Comparison of ENCODE assay signal across 2 cellular contexts in the genomic region with DNA sequence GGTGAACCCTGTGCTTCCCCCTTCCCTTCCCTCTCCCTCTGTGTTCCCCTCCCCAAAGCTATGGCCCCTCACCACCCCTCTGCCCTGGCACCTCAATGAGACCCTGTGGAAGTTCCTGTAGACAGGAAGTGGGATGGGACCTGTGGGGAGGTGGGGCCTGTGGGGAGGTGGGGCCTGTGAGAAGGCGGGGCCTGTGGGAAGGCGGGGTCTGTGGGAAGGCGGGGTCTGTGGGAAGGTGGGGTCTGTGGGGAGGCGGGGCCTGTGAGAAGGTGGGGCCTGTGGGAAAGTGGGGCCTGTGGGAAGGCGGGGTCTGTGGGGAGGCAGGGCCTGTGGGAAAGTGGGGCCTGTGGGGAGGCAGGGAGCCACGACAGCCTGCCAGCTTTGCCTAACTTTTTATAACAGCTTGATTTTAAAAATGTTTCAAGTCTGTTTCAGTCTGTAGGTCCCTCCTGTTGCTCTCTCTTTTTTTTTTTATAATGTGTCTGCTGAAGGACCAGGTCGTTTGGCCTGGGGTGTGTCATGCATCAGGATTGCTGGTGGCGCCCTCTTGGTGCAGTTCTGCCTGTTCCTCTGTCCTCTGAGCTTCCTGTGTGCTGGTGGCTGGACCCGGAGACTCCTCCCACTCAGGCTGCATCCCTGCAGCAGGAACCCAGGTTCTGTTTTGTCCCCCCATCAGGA.
TF ChIP-seq lines count a peak whose summit lies in the region.

No MANE protein-coding gene starts in this region.

TF ChIP-seq in SK-N-SH, 30 proteins besides CTCF, POLR2A, EP300 and RAD21 (continued from another document):
- TF ChIP-seq, protein P1, sequence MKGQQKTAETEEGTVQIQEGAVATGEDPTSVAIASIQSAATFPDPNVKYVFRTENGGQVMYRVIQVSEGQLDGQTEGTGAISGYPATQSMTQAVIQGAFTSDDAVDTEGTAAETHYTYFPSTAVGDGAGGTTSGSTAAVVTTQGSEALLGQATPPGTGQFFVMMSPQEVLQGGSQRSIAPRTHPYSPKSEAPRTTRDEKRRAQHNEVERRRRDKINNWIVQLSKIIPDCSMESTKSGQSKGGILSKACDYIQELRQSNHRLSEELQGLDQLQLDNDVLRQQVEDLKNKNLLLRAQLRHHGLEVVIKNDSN (IDR thresholded peaks at IDR 0.05; ENCODE audit: borderline replicate concordance, low read depth), result no peak
- TF ChIP-seq NFIC (IDR thresholded peaks at IDR 0.05; ENCODE audit: borderline replicate concordance) (no peak), NRF1 (IDR thresholded peaks at IDR 0.05; ENCODE audit: low read depth, low read length) (no peak), SIN3A (IDR thresholded peaks at IDR 0.05; ENCODE audit: borderline replicate concordance, low read depth, low read length) (no peak)
- TF ChIP-seq, protein P2, sequence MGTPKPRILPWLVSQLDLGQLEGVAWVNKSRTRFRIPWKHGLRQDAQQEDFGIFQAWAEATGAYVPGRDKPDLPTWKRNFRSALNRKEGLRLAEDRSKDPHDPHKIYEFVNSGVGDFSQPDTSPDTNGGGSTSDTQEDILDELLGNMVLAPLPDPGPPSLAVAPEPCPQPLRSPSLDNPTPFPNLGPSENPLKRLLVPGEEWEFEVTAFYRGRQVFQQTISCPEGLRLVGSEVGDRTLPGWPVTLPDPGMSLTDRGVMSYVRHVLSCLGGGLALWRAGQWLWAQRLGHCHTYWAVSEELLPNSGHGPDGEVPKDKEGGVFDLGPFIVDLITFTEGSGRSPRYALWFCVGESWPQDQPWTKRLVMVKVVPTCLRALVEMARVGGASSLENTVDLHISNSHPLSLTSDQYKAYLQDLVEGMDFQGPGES (IDR thresholded peaks at IDR 0.05; ENCODE audit: low read depth, low read length), result no peak
- TF ChIP-seq, protein P3, sequence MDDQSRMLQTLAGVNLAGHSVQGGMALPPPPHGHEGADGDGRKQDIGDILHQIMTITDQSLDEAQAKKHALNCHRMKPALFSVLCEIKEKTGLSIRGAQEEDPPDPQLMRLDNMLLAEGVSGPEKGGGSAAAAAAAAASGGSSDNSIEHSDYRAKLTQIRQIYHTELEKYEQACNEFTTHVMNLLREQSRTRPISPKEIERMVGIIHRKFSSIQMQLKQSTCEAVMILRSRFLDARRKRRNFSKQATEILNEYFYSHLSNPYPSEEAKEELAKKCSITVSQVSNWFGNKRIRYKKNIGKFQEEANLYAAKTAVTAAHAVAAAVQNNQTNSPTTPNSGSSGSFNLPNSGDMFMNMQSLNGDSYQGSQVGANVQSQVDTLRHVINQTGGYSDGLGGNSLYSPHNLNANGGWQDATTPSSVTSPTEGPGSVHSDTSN (IDR thresholded peaks at IDR 0.05), result no peak
- TF ChIP-seq, protein P4, sequence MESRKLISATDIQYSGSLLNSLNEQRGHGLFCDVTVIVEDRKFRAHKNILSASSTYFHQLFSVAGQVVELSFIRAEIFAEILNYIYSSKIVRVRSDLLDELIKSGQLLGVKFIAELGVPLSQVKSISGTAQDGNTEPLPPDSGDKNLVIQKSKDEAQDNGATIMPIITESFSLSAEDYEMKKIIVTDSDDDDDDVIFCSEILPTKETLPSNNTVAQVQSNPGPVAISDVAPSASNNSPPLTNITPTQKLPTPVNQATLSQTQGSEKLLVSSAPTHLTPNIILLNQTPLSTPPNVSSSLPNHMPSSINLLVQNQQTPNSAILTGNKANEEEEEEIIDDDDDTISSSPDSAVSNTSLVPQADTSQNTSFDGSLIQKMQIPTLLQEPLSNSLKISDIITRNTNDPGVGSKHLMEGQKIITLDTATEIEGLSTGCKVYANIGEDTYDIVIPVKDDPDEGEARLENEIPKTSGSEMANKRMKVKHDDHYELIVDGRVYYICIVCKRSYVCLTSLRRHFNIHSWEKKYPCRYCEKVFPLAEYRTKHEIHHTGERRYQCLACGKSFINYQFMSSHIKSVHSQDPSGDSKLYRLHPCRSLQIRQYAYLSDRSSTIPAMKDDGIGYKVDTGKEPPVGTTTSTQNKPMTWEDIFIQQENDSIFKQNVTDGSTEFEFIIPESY (IDR thresholded peaks at IDR 0.05; ENCODE audit: borderline replicate concordance, low read depth), result no peak
TF ChIP-seq in SK-N-SH: peak in this region for 0.

TF ChIP-seq in SK-N-SH treated with all-trans-retinoic acid at 6 μM for 48 hours, 23 proteins besides CTCF, POLR2A, EP300 and RAD21 (continued from another document):
- TF ChIP-seq, protein P5, sequence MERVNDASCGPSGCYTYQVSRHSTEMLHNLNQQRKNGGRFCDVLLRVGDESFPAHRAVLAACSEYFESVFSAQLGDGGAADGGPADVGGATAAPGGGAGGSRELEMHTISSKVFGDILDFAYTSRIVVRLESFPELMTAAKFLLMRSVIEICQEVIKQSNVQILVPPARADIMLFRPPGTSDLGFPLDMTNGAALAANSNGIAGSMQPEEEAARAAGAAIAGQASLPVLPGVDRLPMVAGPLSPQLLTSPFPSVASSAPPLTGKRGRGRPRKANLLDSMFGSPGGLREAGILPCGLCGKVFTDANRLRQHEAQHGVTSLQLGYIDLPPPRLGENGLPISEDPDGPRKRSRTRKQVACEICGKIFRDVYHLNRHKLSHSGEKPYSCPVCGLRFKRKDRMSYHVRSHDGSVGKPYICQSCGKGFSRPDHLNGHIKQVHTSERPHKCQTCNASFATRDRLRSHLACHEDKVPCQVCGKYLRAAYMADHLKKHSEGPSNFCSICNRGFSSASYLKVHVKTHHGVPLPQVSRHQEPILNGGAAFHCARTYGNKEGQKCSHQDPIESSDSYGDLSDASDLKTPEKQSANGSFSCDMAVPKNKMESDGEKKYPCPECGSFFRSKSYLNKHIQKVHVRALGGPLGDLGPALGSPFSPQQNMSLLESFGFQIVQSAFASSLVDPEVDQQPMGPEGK (CRISPR knock-in tag; IDR thresholded peaks at IDR 0.05; ENCODE audit: borderline replicate concordance), result no peak
- TF ChIP-seq RARB (CRISPR knock-in tag; IDR thresholded peaks at IDR 0.05) (no peak), ZFP3 (CRISPR knock-in tag; IDR thresholded peaks at IDR 0.05) (no peak), SNAI2 (CRISPR knock-in tag; IDR thresholded peaks at IDR 0.05) (no peak), BACH2 (CRISPR knock-in tag; IDR thresholded peaks at IDR 0.05; ENCODE audit: borderline replicate concordance) (no peak), TOX (CRISPR knock-in tag; IDR thresholded peaks at IDR 0.05; ENCODE audit: borderline replicate concordance) (no peak)
- TF ChIP-seq, protein P6, sequence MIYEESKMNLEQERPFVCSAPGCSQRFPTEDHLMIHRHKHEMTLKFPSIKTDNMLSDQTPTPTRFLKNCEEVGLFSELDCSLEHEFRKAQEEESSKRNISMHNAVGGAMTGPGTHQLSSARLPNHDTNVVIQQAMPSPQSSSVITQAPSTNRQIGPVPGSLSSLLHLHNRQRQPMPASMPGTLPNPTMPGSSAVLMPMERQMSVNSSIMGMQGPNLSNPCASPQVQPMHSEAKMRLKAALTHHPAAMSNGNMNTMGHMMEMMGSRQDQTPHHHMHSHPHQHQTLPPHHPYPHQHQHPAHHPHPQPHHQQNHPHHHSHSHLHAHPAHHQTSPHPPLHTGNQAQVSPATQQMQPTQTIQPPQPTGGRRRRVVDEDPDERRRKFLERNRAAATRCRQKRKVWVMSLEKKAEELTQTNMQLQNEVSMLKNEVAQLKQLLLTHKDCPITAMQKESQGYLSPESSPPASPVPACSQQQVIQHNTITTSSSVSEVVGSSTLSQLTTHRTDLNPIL (CRISPR knock-in tag; IDR thresholded peaks at IDR 0.05; ENCODE audit: low read depth), result no peak
